9 cellular contexts compared by ENCODE assay signal in genomic region chr13:80235131-80235530, GRCh38.
DNase-seq lines count a peak whose midpoint lies in the region; ATAC-seq and TF ChIP-seq lines count a peak whose summit lies in the region.
"Had no signal": no experiment of that assay in that cellular context is flagged by ENCODE, and none has a peak within 500 bp of the region (broad histone marks: within the 10 kb centered on the region; RNA-seq: fewer than 3 reads in every experiment).

No MANE protein-coding gene starts in this region.

- H3K4me1 ChIP-seq in OCI-LY1 (ENCODE audit: insufficient read depth, low read length, severe bottlenecking) (peaks cover 22% of the 10 kb centered on the region), vagina (peaks cover 8% of the 10 kb centered on the region)

- peak; percentile 95 for ATAC-seq in GM18517 (IDR thresholded peaks at IDR 0.05; ENCODE audit: unreplicated experiment)
- ATAC-seq in HG02759 (IDR thresholded peaks at IDR 0.05; ENCODE audit: unreplicated experiment): peak; percentile 87

- no peak overlapping the region for H2AFZ ChIP-seq in OCI-LY1 (ENCODE audit: low read length)

- no peak overlapping the region for H3K4me2 ChIP-seq in OCI-LY1 (ENCODE audit: low read length)

- no peaks in the 10 kb centered on the region for H3F3A ChIP-seq in OCI-LY1 (ENCODE audit: insufficient read depth, low read length)

- H3K79me2 ChIP-seq in OCI-LY1 (ENCODE audit: insufficient read depth, low read length): no peaks in the 10 kb centered on the region

- no peak for TF ChIP-seq CTCF in OCI-LY1 (IDR thresholded peaks at IDR 0.05; ENCODE audit: low read length)
- TF ChIP-seq CTCF in vagina (IDR thresholded peaks at IDR 0.05): no peak

- H3K9me2 ChIP-seq in OCI-LY1 (ENCODE audit: low read depth, low read length): no peaks in the 10 kb centered on the region

- no peak for TF ChIP-seq POLR2A in vagina (IDR thresholded peaks at IDR 0.05)

- H3K9me3 ChIP-seq in OCI-LY1 (ENCODE audit: low read length) (no peaks in the 10 kb centered on the region), vagina (no peaks in the 10 kb centered on the region)

- intact Hi-C loops in vagina (cut with DNase I): no loop called here

- DNase-seq in medulla oblongata (ENCODE audit: extremely low spot score) (peak; percentile 34), NCI-H146 (lab: John Stamatoyannopoulos, UW) (no peak), NAMALWA (ENCODE audit: low spot score) (no peak), vagina (ENCODE audit: extremely low spot score in 2 of 2) (no peak)
- DNase-seq in activated CD8-positive, alpha-beta memory T cell treated with anti-CD3 and anti-CD28 coated beads, Interleukin-2, amount 50 U/mL, for 48 hours: no peak
- DNase-seq: aorta had no signal

- H3K36me3 ChIP-seq in OCI-LY1 (ENCODE audit: insufficient read depth, low read length) (no peaks in the 10 kb centered on the region), vagina (no peaks in the 10 kb centered on the region)

- H3K27ac ChIP-seq in OCI-LY1 (ENCODE audit: low read depth, low read length, poor library complexity, severe bottlenecking) (peak overlapping the region; percentile 78), vagina (no peak overlapping the region)

- H3K4me3 ChIP-seq in OCI-LY1 (ENCODE audit: low read depth, low read length, poor library complexity, severe bottlenecking) (no peak overlapping the region), vagina (no peak overlapping the region)

- H3K27me3 ChIP-seq in OCI-LY1 (ENCODE audit: insufficient read depth, low read length): no peaks in the 10 kb centered on the region
- H3K27me3 ChIP-seq in vagina: no peaks in the 10 kb centered on the region

- H4K20me1 ChIP-seq in OCI-LY1 (ENCODE audit: insufficient read depth, low read length): no peaks in the 10 kb centered on the region

- H3K9ac ChIP-seq in OCI-LY1 (ENCODE audit: low read length): no peak overlapping the region
